In genomic region chr3:149662240-149662887, GRCh38 we compare ENCODE assay signal across 1 cellular context.
A peak's percentile ranks its signal among the peaks of the same experiment; 100 is the strongest.
TF ChIP-seq lines count a peak whose summit lies in the region.

No MANE protein-coding gene starts in this region.

TF ChIP-seq in IMR-90, 13 proteins besides CTCF, POLR2A, EP300 and RAD21:
- no peak for TF ChIP-seq NFE2L2 (IDR thresholded peaks at IDR 0.05; ENCODE audit: low read depth, low read length)
- TF ChIP-seq CEBPB (IDR thresholded peaks at IDR 0.05; ENCODE audit: low read depth, low read length): peak; percentile 76
- TF ChIP-seq CHD1 (IDR thresholded peaks at IDR 0.05; ENCODE audit: low read depth, low read length): no peak
- no peak for TF ChIP-seq MAZ (IDR thresholded peaks at IDR 0.05; ENCODE audit: borderline replicate concordance, low read depth, low read length)
- TF ChIP-seq BHLHE40 (IDR thresholded peaks at IDR 0.05; ENCODE audit: low read depth, low read length): no peak
- no peak for TF ChIP-seq RCOR1 (IDR thresholded peaks at IDR 0.05; ENCODE audit: insufficient replicate concordance, low read length)
- no peak for TF ChIP-seq RFX5 (IDR thresholded peaks at IDR 0.05; ENCODE audit: low read depth, low read length)
- no peak for TF ChIP-seq FOS (IDR thresholded peaks at IDR 0.05; ENCODE audit: low read depth, low read length)
